In the genomic region with DNA sequence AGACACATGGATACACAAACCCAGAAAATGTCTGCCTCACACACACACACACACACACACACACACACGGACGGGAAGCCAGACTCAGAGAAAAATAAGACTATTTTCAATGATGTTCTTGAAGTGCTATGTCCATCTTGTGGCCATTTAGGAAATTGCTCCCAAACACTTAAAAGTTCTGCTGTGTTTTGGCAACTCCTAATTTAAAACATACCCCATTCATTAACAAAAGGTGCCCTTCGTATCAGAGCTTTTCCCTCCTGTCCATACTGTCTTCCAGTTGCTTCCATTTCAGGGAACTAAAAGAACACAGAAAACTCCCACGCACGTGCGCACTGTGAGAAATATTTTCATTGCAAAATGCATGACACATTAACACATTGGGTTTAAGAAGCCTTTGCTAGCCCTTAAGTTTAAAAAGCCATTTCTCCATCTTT, we compare ENCODE assay signal across 8 cellular contexts. TPM values are rescaled to one million over a fixed set of nuclear protein-coding genes. Genes with fewer than 3 reads are reported as not detected.
DNase-seq lines count a peak whose midpoint lies in the region; ATAC-seq and TF ChIP-seq lines count a peak whose summit lies in the region.

No MANE protein-coding gene starts in this region.

- DNase-seq in DMS 273 treated with DMSO at 0.1 percent for 48 hours (lab: John Stamatoyannopoulos, UW) (peak; percentile 36), H7 (peak; percentile 47), NCI-H2196 (lab: John Stamatoyannopoulos, UW; ENCODE audit: unreplicated experiment) (peak; percentile 35), WERI-Rb-1 (peak; percentile 60), glomerular endothelial cell (ENCODE audit: extremely low read depth, low read depth, low spot score) (peak; percentile 68), sigmoid colon (no peak)
- DNase-seq in stimulated activated naive CD4-positive, alpha-beta T cell treated with Interleukin-2 at 50 U/mL for 16 hours (lab: John Stamatoyannopoulos, UW) = no peak

- intact Hi-C loops in sigmoid colon (cut with DNase I) = loop anchor here (2.0 kb wide), 1 partner anchor 1054 kb away; no protein-coding TSS in a partner anchor

- H3K4me1 ChIP-seq in sigmoid colon = no peaks in the 10 kb centered on the region

- H3K4me3 ChIP-seq in H7 (ENCODE audit: insufficient read depth, low read depth, low read length) = no peak overlapping the region
- no peak overlapping the region for H3K4me3 ChIP-seq in WERI-Rb-1 (ENCODE audit: low read depth, low read length)
- H3K4me3 ChIP-seq in sigmoid colon = no peak overlapping the region

- 37 to 44% methylated on average over 6 of the region's 6 CpGs for WGBS in sigmoid colon, 2 donors

- H3K9me3 ChIP-seq in WERI-Rb-1 (ENCODE audit: severe bottlenecking) (no peaks in the 10 kb centered on the region), sigmoid colon (no peaks in the 10 kb centered on the region)

- H3K27ac ChIP-seq in WERI-Rb-1 = no peak overlapping the region
- no peak overlapping the region for H3K27ac ChIP-seq in sigmoid colon

- TF ChIP-seq CTCF in WERI-Rb-1 (IDR thresholded peaks at IDR 0.05; ENCODE audit: low read depth, low read length) = peak; percentile 68
- peak in 3 of 4 experiments; percentile 45 to 55 (median 47) for TF ChIP-seq CTCF in sigmoid colon (IDR thresholded peaks at IDR 0.05)

- H3K36me3 ChIP-seq in H7 (replicated peaks; ENCODE audit: control insufficient read depth, insufficient read depth, low read length) = no peaks in the 10 kb centered on the region
- no peaks in the 10 kb centered on the region for H3K36me3 ChIP-seq in WERI-Rb-1
- no peaks in the 10 kb centered on the region for H3K36me3 ChIP-seq in sigmoid colon

- no peak for ATAC-seq in GM21717 (IDR thresholded peaks at IDR 0.05; ENCODE audit: unreplicated experiment)

- no peak for TF ChIP-seq EP300 in sigmoid colon (IDR thresholded peaks at IDR 0.05)

- H3K27me3 ChIP-seq in H7 (ENCODE audit: control insufficient read depth, insufficient read depth, low read length) (no peaks in the 10 kb centered on the region), WERI-Rb-1 (ENCODE audit: insufficient read depth, low read depth, severe bottlenecking) (no peaks in the 10 kb centered on the region), sigmoid colon (no peaks in the 10 kb centered on the region)

- no peak for TF ChIP-seq POLR2A in sigmoid colon (IDR thresholded peaks at IDR 0.05)

RNA-seq across cellular contexts. Expression of gene SLC12A1, which starts 44.6 kb away (rescaled TPM):
- total RNA-seq in H7 (2014; rRNA removed; shearing (Covaris generic)) = 0.14 and 0.26 TPM in 2 replicates
- total RNA-seq in glomerular endothelial cell (not detected in 2 replicates), sigmoid colon (not detected)
- under 1 TPM in 1 of 3 donors, not detected in 2; 0.03 TPM for polyA plus RNA-seq in sigmoid colon

RNA-seq across cellular contexts. Expression of gene CTXN2, which starts 59.2 kb away (rescaled TPM):
- 0.07 TPM in 1 of 2 replicates, not detected in the other for total RNA-seq in H7 (2014; rRNA removed; shearing (Covaris generic))
- total RNA-seq in glomerular endothelial cell (not detected in 2 replicates), sigmoid colon (under 1 TPM in 2 of 4 donors, not detected in 2; 0.16 to 0.27 TPM)
- polyA plus RNA-seq in sigmoid colon = under 1 TPM in 1 of 3 donors, not detected in 2; 0.13 TPM

Comparison
In these comparisons a context has a peak if more than half of its experiments do, and no peak if none do; other contexts are left out.
1. DNase-seq: peak in DMS 273 treated with DMSO at 0.1 percent for 48 hours (single experiment), H7 (single experiment), NCI-H2196 (single experiment), WERI-Rb-1 (single experiment) and glomerular endothelial cell (single experiment); none in sigmoid colon (single experiment) and stimulated activated naive CD4-positive, alpha-beta T cell treated with Interleukin-2 at 50 U/mL for 16 hours (single experiment).